Comparison of ENCODE assay signal across 20 cellular contexts in the genomic region with DNA sequence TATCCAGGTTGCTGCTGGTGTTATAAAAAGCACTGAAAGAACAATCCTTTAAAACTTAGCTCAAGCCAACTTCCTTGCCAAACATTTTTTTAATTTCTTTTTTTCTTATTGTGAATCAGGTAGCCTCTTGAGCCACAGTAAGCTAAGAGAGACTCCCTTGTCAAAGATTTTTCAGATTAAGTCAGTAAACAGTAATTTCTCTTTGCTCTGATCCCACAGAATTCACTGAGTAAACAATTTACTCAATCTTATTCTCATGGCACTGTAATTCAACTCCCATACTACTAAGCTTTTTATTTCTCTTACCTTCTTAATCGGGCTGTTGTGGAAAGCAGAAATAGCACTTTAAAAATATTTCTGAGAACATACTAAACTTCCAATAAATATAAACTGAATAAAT.
DNase-seq lines count a peak whose midpoint lies in the region; ATAC-seq and TF ChIP-seq lines count a peak whose summit lies in the region.
"Had no signal": no experiment of that assay in that cellular context is flagged by ENCODE, and none has a peak within 500 bp of the region (broad histone marks: within the 10 kb centered on the region; RNA-seq: fewer than 3 reads in every experiment).

No MANE protein-coding gene starts in this region.

- no peaks in the 10 kb centered on the region for H3K9me3 ChIP-seq in MM.1S (replicated peaks; ENCODE audit: insufficient read depth, low read length)
- H3K9me3 ChIP-seq: BE2C had no signal

- H3K4me3 ChIP-seq in LNCaP clone FGC (ENCODE audit: low read depth, low read length) (no peak overlapping the region), MM.1S (ENCODE audit: low read length) (no peak overlapping the region)

- H3K9me3 Mint-ChIP-seq in activated naive CD4-positive, alpha-beta T cell treated with anti-CD3 and anti-CD28 coated beads, Interleukin-2, amount 50 U/mL, for 24 hours, result no peaks in the 10 kb centered on the region
- H3K9me3 Mint-ChIP-seq in activated naive CD4-positive, alpha-beta T cell treated with anti-CD3 and anti-CD28 coated beads, Interleukin-2, amount 10 ng/mL, durations not matched to agents 7 days and 5 days, result no peaks in the 10 kb centered on the region

- DNase-seq in activated naive CD4-positive, alpha-beta T cell treated with anti-CD3 and anti-CD28 coated beads, Interleukin-2, amount 10 ng/mL, durations not matched to agents 7 days and 5 days, result no peak
- DNase-seq in LNCaP clone FGC (ENCODE audit: low read depth) (peak; percentile 6), left lobe of liver (ENCODE audit: low spot score) (no peak), MM.1S (no peak)
- DNase-seq: BE2C, EL, H7, KBM-7, NCI-H1105, NCI-H146, NCI-H2029, NCI-H2227 treated with DMSO at 0.1 percent for 48 hours, NCI-H510A, NCI-H748 treated with DMSO at 0.1 percent for 48 hours, SIG-M5 had no signal

- CTCF ChIA-PET in activated naive CD4-positive, alpha-beta T cell treated with anti-CD3 and anti-CD28 coated beads, Interleukin-2, amount 10 ng/mL, durations not matched to agents 7 days and 5 days (lab: Charles Lee), result no interaction called here

- H3K27me3 ChIP-seq in MM.1S (replicated peaks; ENCODE audit: insufficient read depth, low read length), result no peaks in the 10 kb centered on the region
- H3K27me3 ChIP-seq: BE2C had no signal

- H3K9ac ChIP-seq in MM.1S (ENCODE audit: low read length), result no peak overlapping the region

- H3K27me3 Mint-ChIP-seq in activated naive CD4-positive, alpha-beta T cell treated with anti-CD3 and anti-CD28 coated beads, Interleukin-2, amount 50 U/mL, for 24 hours, result no peaks in the 10 kb centered on the region
- no peaks in the 10 kb centered on the region for H3K27me3 Mint-ChIP-seq in activated naive CD4-positive, alpha-beta T cell treated with anti-CD3 and anti-CD28 coated beads, Interleukin-2, amount 10 ng/mL, durations not matched to agents 7 days and 5 days

- H3K4me1 ChIP-seq in MM.1S (ENCODE audit: low read length), result no peaks in the 10 kb centered on the region
- H3K4me1 ChIP-seq: BE2C had no signal

- H3K36me3 Mint-ChIP-seq in activated naive CD4-positive, alpha-beta T cell treated with anti-CD3 and anti-CD28 coated beads, Interleukin-2, amount 50 U/mL, for 24 hours, result peaks cover 29% of the 10 kb centered on the region
- H3K36me3 Mint-ChIP-seq in activated naive CD4-positive, alpha-beta T cell treated with anti-CD3 and anti-CD28 coated beads, Interleukin-2, amount 10 ng/mL, durations not matched to agents 7 days and 5 days, result peaks cover 45% of the 10 kb centered on the region

- peak overlapping the region; percentile 30 for H3K27ac Mint-ChIP-seq in activated naive CD4-positive, alpha-beta T cell treated with anti-CD3 and anti-CD28 coated beads, Interleukin-2, amount 50 U/mL, for 24 hours
- H3K27ac Mint-ChIP-seq in activated naive CD4-positive, alpha-beta T cell treated with anti-CD3 and anti-CD28 coated beads, Interleukin-2, amount 10 ng/mL, durations not matched to agents 7 days and 5 days, result no peak overlapping the region

- peaks cover 7% of the 10 kb centered on the region; the same call in 1 of the 2 replicates for H3K36me3 ChIP-seq in MM.1S (replicated peaks; ENCODE audit: insufficient read depth, low read length)
- H3K36me3 ChIP-seq: BE2C had no signal

- H3K9me2 ChIP-seq in MM.1S (replicated peaks; ENCODE audit: insufficient read depth, low read length), result no peaks in the 10 kb centered on the region

- H3K4me1 Mint-ChIP-seq in activated naive CD4-positive, alpha-beta T cell treated with anti-CD3 and anti-CD28 coated beads, Interleukin-2, amount 50 U/mL, for 24 hours, result peaks cover 10% of the 10 kb centered on the region
- no peaks in the 10 kb centered on the region for H3K4me1 Mint-ChIP-seq in activated naive CD4-positive, alpha-beta T cell treated with anti-CD3 and anti-CD28 coated beads, Interleukin-2, amount 10 ng/mL, durations not matched to agents 7 days and 5 days

- no peak overlapping the region for H2AFZ ChIP-seq in MM.1S (ENCODE audit: low read length)

- H3K79me2 ChIP-seq in MM.1S (ENCODE audit: low read length), result no peaks in the 10 kb centered on the region

- H3K4me2 ChIP-seq in MM.1S (ENCODE audit: low read depth, low read length), result no peak overlapping the region

- no peak overlapping the region for H3K27ac ChIP-seq in MM.1S (ENCODE audit: low read length)

- ATAC-seq in left lobe of liver (peak; percentile 58), GM18502 (IDR thresholded peaks at IDR 0.05; ENCODE audit: poor library complexity, unreplicated experiment) (no peak), HG03159 (IDR thresholded peaks at IDR 0.05; ENCODE audit: unreplicated experiment) (no peak)
- ATAC-seq: Panc1, SK-N-SH treated with all-trans-retinoic acid at 6 μM for 48 hours had no signal

- H3F3A ChIP-seq in MM.1S (ENCODE audit: insufficient read depth, low read length), result no peaks in the 10 kb centered on the region

- H4K20me1 ChIP-seq in MM.1S (ENCODE audit: insufficient read depth, low read length), result no peaks in the 10 kb centered on the region

- no peak overlapping the region for H3K4me3 Mint-ChIP-seq in activated naive CD4-positive, alpha-beta T cell treated with anti-CD3 and anti-CD28 coated beads, Interleukin-2, amount 50 U/mL, for 24 hours
- no peak overlapping the region for H3K4me3 Mint-ChIP-seq in activated naive CD4-positive, alpha-beta T cell treated with anti-CD3 and anti-CD28 coated beads, Interleukin-2, amount 10 ng/mL, durations not matched to agents 7 days and 5 days

- TF ChIP-seq CTCF in LNCaP clone FGC (IDR thresholded peaks at IDR 0.05; ENCODE audit: control insufficient read depth, extremely low read depth, insufficient read depth), result no peak
- TF ChIP-seq CTCF in MM.1S (IDR thresholded peaks at IDR 0.05; ENCODE audit: low read length), result no peak
